ENCODE assay signal across 10 cellular contexts in the genomic region with DNA sequence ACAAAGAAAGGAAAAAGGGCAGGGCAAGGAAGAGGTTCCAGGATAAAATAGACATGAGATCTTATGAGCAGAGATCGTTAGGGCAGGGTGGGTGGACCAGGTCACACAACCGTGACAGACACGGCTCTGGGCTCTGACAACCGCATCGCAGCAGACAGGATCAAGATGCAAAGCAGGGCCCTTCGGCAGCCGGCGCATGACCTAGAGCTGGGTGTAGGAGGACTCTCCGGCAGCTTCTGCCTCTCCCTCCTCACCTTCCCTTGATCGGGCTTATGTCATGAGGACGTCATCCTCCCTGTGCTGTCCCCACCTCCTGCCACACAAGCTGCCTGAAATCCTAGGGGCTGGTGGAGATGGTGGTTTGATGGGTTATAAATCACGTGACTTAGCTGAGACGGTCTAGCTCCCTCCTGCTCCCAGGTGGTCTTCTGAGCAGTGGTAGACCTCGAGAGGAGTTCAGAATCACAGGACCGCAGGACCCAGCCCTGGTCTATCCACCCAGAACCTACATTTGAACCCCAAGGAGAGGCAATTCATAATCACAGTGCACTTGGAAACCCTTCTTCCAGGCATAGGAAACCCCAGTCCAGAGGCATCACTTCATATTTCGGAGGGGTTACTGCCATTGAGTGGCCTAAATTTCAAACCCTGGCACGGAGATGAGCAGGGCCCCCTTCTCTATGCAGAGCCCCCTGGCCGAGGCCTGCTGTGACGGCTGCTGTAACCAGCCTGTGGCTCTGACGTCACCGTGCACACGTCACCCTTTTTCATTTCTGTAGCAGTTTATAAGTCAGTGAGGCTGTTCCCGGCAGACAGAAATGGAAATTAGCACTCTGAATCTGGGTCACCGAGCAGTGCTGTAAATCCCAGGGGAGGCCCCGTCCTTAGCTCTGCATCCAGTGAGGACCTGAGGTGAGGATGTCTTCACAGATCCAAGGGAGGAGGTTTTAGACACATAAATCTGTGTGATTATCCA. TPM values are rescaled to one million over a fixed set of nuclear protein-coding genes. Genes with fewer than 3 reads are reported as not detected.
DNase-seq lines count a peak whose midpoint lies in the region; ATAC-seq and TF ChIP-seq lines count a peak whose summit lies in the region.
"Had no signal": no experiment of that assay in that cellular context is flagged by ENCODE, and none has a peak within 500 bp of the region (broad histone marks: within the 10 kb centered on the region; RNA-seq: fewer than 3 reads in every experiment).

No MANE protein-coding gene starts in this region.

- peaks cover 0 to 15% (median 0%) of the 10 kb centered on the region in 3 donors for H3K27me3 ChIP-seq in stomach

- H3K36me3 Mint-ChIP-seq in T-helper 2 cell treated with Interferon-gamma antibody and Interleukin-4, amounts not matched to agents 5 μg/mL and 100 μg/mL, for 36 hours (ENCODE audit: low read depth), result no peaks in the 10 kb centered on the region
- no peaks in the 10 kb centered on the region for H3K36me3 Mint-ChIP-seq in activated CD4-positive, alpha-beta T cell treated with anti-CD3 and anti-CD28 coated beads, Interleukin-2, amount 10 ng/mL, durations not matched to agents 7 days and 5 days (ENCODE audit: low read depth)
- H3K36me3 Mint-ChIP-seq in glutamatergic neuron (ENCODE audit: unreplicated experiment), result no peaks in the 10 kb centered on the region

- intact Hi-C loops in stomach (cut with DNase I; ENCODE audit: low total_unique reads), result no loop called here

- H3K9me3 Mint-ChIP-seq in T-helper 2 cell treated with Interferon-gamma antibody and Interleukin-4, amounts not matched to agents 5 μg/mL and 100 μg/mL, for 36 hours, result no peaks in the 10 kb centered on the region
- H3K9me3 Mint-ChIP-seq in activated CD4-positive, alpha-beta T cell treated with anti-CD3 and anti-CD28 coated beads, Interleukin-2, amount 10 ng/mL, durations not matched to agents 7 days and 5 days, result no peaks in the 10 kb centered on the region
- H3K9me3 Mint-ChIP-seq in glutamatergic neuron (ENCODE audit: unreplicated experiment), result peaks cover 2% of the 10 kb centered on the region

- H3K4me3 Mint-ChIP-seq in T-helper 2 cell treated with Interferon-gamma antibody and Interleukin-4, amounts not matched to agents 5 μg/mL and 100 μg/mL, for 36 hours, result no peak overlapping the region
- peak overlapping the region; percentile 10 for H3K4me3 Mint-ChIP-seq in activated CD4-positive, alpha-beta T cell treated with anti-CD3 and anti-CD28 coated beads, Interleukin-2, amount 10 ng/mL, durations not matched to agents 7 days and 5 days
- no peak overlapping the region for H3K4me3 Mint-ChIP-seq in glutamatergic neuron (ENCODE audit: unreplicated experiment)

- H3K4me3 ChIP-seq in stomach, result no peak overlapping the region

- CTCF ChIA-PET in activated CD4-positive, alpha-beta T cell treated with anti-CD3 and anti-CD28 coated beads, Interleukin-2, amount 10 ng/mL, durations not matched to agents 7 days and 5 days (lab: Charles Lee), result interaction anchor here (0.5 to 0.8 kb wide), 2 partner anchors 24 to 327 kb away, joined by 3 read pairs; no protein-coding TSS in a partner anchor

- H3K27ac Mint-ChIP-seq in T-helper 2 cell treated with Interferon-gamma antibody and Interleukin-4, amounts not matched to agents 5 μg/mL and 100 μg/mL, for 36 hours, result no peak overlapping the region
- H3K27ac Mint-ChIP-seq in activated CD4-positive, alpha-beta T cell treated with anti-CD3 and anti-CD28 coated beads, Interleukin-2, amount 10 ng/mL, durations not matched to agents 7 days and 5 days, result peak overlapping the region; percentile 60
- H3K27ac Mint-ChIP-seq in glutamatergic neuron (ENCODE audit: unreplicated experiment), result no peak overlapping the region

- TF ChIP-seq CTCF in glutamatergic neuron (IDR thresholded peaks at IDR 0.05; ENCODE audit: partially characterized antibody, unreplicated experiment) (no peak), stomach (IDR thresholded peaks at IDR 0.05) (no peak)

- DNase-seq in T-helper 2 cell (peak in 3 of 5 experiments; percentile 30 to 89 (median 37)), glutamatergic neuron (no peak), stomach (no peak), NCI-H1048 (lab: John Stamatoyannopoulos, UW) (no peak)
- no peak for DNase-seq in T-helper 2 cell treated with Interferon-gamma antibody and Interleukin-4, amounts not matched to agents 5 μg/mL and 100 μg/mL, for 36 hours (ENCODE audit: low spot score)
- DNase-seq in activated CD4-positive, alpha-beta T cell treated with anti-CD3 and anti-CD28 coated beads, Interleukin-2, amount 10 ng/mL, durations not matched to agents 7 days and 5 days, result no peak
- peak; percentile 65 for DNase-seq in stimulated activated CD4-positive, alpha-beta T cell treated with anti-CD3 and anti-CD28 coated beads, Interleukin-4, amount 100 ng/mL, for 24 hours

- H3K4me1 ChIP-seq in stomach, result peaks cover 0 to 12% (median 8%) of the 10 kb centered on the region in 4 donors

- ATAC-seq in HG02885 (IDR thresholded peaks at IDR 0.05; ENCODE audit: poor library complexity, unreplicated experiment), result peak; percentile 86

- H3K4me1 Mint-ChIP-seq in T-helper 2 cell treated with Interferon-gamma antibody and Interleukin-4, amounts not matched to agents 5 μg/mL and 100 μg/mL, for 36 hours (ENCODE audit: low read depth), result no peaks in the 10 kb centered on the region
- peaks cover 15% of the 10 kb centered on the region for H3K4me1 Mint-ChIP-seq in activated CD4-positive, alpha-beta T cell treated with anti-CD3 and anti-CD28 coated beads, Interleukin-2, amount 10 ng/mL, durations not matched to agents 7 days and 5 days
- H3K4me1 Mint-ChIP-seq in glutamatergic neuron (ENCODE audit: low read depth, unreplicated experiment), result peaks cover 6% of the 10 kb centered on the region

- H3K27me3 Mint-ChIP-seq in T-helper 2 cell treated with Interferon-gamma antibody and Interleukin-4, amounts not matched to agents 5 μg/mL and 100 μg/mL, for 36 hours (ENCODE audit: low read depth), result peaks cover 25% of the 10 kb centered on the region
- H3K27me3 Mint-ChIP-seq in activated CD4-positive, alpha-beta T cell treated with anti-CD3 and anti-CD28 coated beads, Interleukin-2, amount 10 ng/mL, durations not matched to agents 7 days and 5 days, result peaks cover 4% of the 10 kb centered on the region
- peaks cover 2% of the 10 kb centered on the region for H3K27me3 Mint-ChIP-seq in glutamatergic neuron (ENCODE audit: unreplicated experiment)

- WGBS in stomach, 5 donors, result 77 to 83% (median 82%) methylated on average over 21 to 25 of the region's 25 CpGs

- no peaks in the 10 kb centered on the region for H3K9me3 ChIP-seq in stomach

- no peak for TF ChIP-seq EP300 in stomach (IDR thresholded peaks at IDR 0.05)

- no peak for TF ChIP-seq POLR2A in stomach (IDR thresholded peaks at IDR 0.05)

- no peaks in the 10 kb centered on the region for H3K36me3 ChIP-seq in stomach

- H3K27ac ChIP-seq in stomach, result peak overlapping the region in 1 of 5 donors; percentile 24

- POLR2A ChIA-PET in activated CD4-positive, alpha-beta T cell treated with anti-CD3 and anti-CD28 coated beads, Interleukin-2, amount 10 ng/mL, durations not matched to agents 7 days and 5 days (lab: Charles Lee), result no interaction called here

RNA-seq across cellular contexts. Expression of gene CCR6, which starts 8.7 kb away (rescaled TPM):
- total RNA-seq in activated CD4-positive, alpha-beta T cell treated with anti-CD3 and anti-CD28 coated beads, Interleukin-2, amount 10 ng/mL, durations not matched to agents 7 days and 5 days, result 1 to 10 TPM; 6.7 to 7.4 TPM
- total RNA-seq in glutamatergic neuron (ENCODE audit: unreplicated experiment) (not detected), stomach (under 1 TPM in 1 of 5 donors, not detected in 4; 0.92 TPM)
- under 1 TPM in 1 of 3 donors, not detected in 2; 0.13 TPM for polyA plus RNA-seq in stomach
- total RNA-seq: endothelial cell of umbilical vein, NCI-H460 had no signal
- polyA plus RNA-seq: endothelial cell of umbilical vein had no signal

RNA-seq across cellular contexts. Expression of gene GPR31, which starts 43.6 kb away (rescaled TPM):
- not detected for total RNA-seq in activated CD4-positive, alpha-beta T cell treated with anti-CD3 and anti-CD28 coated beads, Interleukin-2, amount 10 ng/mL, durations not matched to agents 7 days and 5 days
- not detected for total RNA-seq in glutamatergic neuron (ENCODE audit: unreplicated experiment)
- under 1 TPM in 1 of 5 donors, not detected in 4; 0.18 TPM for total RNA-seq in stomach
- polyA plus RNA-seq in stomach, result not detected
- total RNA-seq: endothelial cell of umbilical vein, NCI-H460 had no signal
- polyA plus RNA-seq: endothelial cell of umbilical vein had no signal

Comparison
In these comparisons a context has a peak if more than half of its experiments do, and no peak if none do; other contexts are left out.
1. DNase-seq: peak in T-helper 2 cell (3 of 5) and stimulated activated CD4-positive, alpha-beta T cell treated with anti-CD3 and anti-CD28 coated beads, Interleukin-4, amount 100 ng/mL, for 24 hours (single experiment); none in T-helper 2 cell treated with Interferon-gamma antibody and Interleukin-4, amounts not matched to agents 5 μg/mL and 100 μg/mL, for 36 hours (single experiment), activated CD4-positive, alpha-beta T cell treated with anti-CD3 and anti-CD28 coated beads, Interleukin-2, amount 10 ng/mL, durations not matched to agents 7 days and 5 days (single experiment), glutamatergic neuron (single experiment), stomach (single experiment) and NCI-H1048 (single experiment).